ENCODE assay signal across 31 cellular contexts in genomic region chr1:162716123-162716522, GRCh38.
DNase-seq lines count a peak whose midpoint lies in the region; ATAC-seq and TF ChIP-seq lines count a peak whose summit lies in the region.
"Had no signal": no experiment of that assay in that cellular context is flagged by ENCODE, and none has a peak within 500 bp of the region (broad histone marks: within the 10 kb centered on the region; RNA-seq: fewer than 3 reads in every experiment).

No MANE protein-coding gene starts in this region.

- H3K36me3 ChIP-seq in SK-N-SH (replicated peaks in 1 of 2; ENCODE audit: control insufficient read depth in 1 of 2, insufficient read depth in 2 of 2, low read length in 1 of 2) (peaks cover 16 to 30% of the 10 kb centered on the region in 2 experiments), heart left ventricle (peaks cover 0 to 16% (median 4%) of the 10 kb centered on the region in 9 donors), transverse colon (no peaks in the 10 kb centered on the region)
- no peaks in the 10 kb centered on the region for H3K36me3 ChIP-seq in CD8-positive, alpha-beta memory T cell (ENCODE audit: insufficient read depth, low read length)
- H3K36me3 ChIP-seq: Peyer's patch had no signal

- H2AFZ ChIP-seq in SK-N-SH (ENCODE audit: low read depth) = no peak overlapping the region
- H2AFZ ChIP-seq: GM23338 had no signal

- H3K4me2 ChIP-seq in SK-N-SH = no peak overlapping the region
- H3K4me2 ChIP-seq: GM23338 had no signal

- H3K79me2 ChIP-seq in SK-N-SH (ENCODE audit: insufficient read depth) = peaks cover 96% of the 10 kb centered on the region

- TF ChIP-seq CTCF in SK-N-SH (IDR thresholded peaks at IDR 0.05) (no peak), heart left ventricle (IDR thresholded peaks at IDR 0.05) (no peak), nephron (IDR thresholded peaks at IDR 0.05; ENCODE audit: unreplicated experiment in 3 of 3) (no peak), transverse colon (IDR thresholded peaks at IDR 0.05) (no peak)

- WGBS in SK-N-SH (ENCODE audit: low lambda C conversion rate) = 93% methylated on average over 4 of the region's 4 CpGs
- WGBS in heart left ventricle, 4 donors = 34 to 44% (median 38%) methylated on average over 4 of the region's 4 CpGs
- WGBS in transverse colon (ENCODE audit: low coverage in 1 of 2), 2 donors = 64 to 80% methylated on average over 1 to 4 of the region's 4 CpGs

- H3K27ac ChIP-seq in SK-N-SH (ENCODE audit: low read depth in 2 of 2, low read length in 1 of 2) (no peak overlapping the region), heart left ventricle (peak overlapping the region in 1 of 12 donors; percentile 71), transverse colon (peak overlapping the region in 3 of 4 donors; percentile 22 to 64 (median 51))
- H3K27ac ChIP-seq in CD8-positive, alpha-beta memory T cell (ENCODE audit: low read depth, low read length) = no peak overlapping the region
- H3K27ac ChIP-seq: SJSA1 had no signal

- CTCF ChIA-PET in SK-N-SH (lab: Yijun Ruan, JAX) = interaction anchor here (1.2 kb wide), 1 partner anchor 102 kb away, joined by 3 read pairs; no protein-coding TSS in a partner anchor
- CTCF ChIA-PET in CD8-positive, alpha-beta memory T cell (lab: Charles Lee) = no interaction called here

- H3K9me3 Mint-ChIP-seq in nephron = no peaks in the 10 kb centered on the region
- H3K9me3 Mint-ChIP-seq in CD8-positive, alpha-beta memory T cell = no peaks in the 10 kb centered on the region
- H3K9me3 Mint-ChIP-seq: dendritic cell treated with granulocyte-macrophage colony-stimulating factor and Interleukin-4, amounts not matched to agents 40 ng/mL and 50 ng/mL, for 4 days; GM23338; naive B cell; stimulated activated naive CD8-positive, alpha-beta T cell treated with anti-CD3 and anti-CD28 coated beads, Interleukin-15, Interleukin-2, amounts not matched to agents 100 ng/mL and 50 ng/mL, for 24 hours; T-helper 1 cell treated with Interleukin-12 subunit alpha and Interleukin-12 subunit beta and Interleukin-4 antibody, amounts not matched to agents 30 μg/mL and 1 μg/mL, for 36 hours had no signal

- peak overlapping the region in 2 of 3 experiments; percentile 11 to 23 for H3K27ac Mint-ChIP-seq in nephron
- no peak overlapping the region for H3K27ac Mint-ChIP-seq in CD8-positive, alpha-beta memory T cell
- H3K27ac Mint-ChIP-seq: dendritic cell treated with granulocyte-macrophage colony-stimulating factor and Interleukin-4, amounts not matched to agents 40 ng/mL and 50 ng/mL, for 4 days; GM23338; naive B cell; stimulated activated naive CD8-positive, alpha-beta T cell treated with anti-CD3 and anti-CD28 coated beads, Interleukin-15, Interleukin-2, amounts not matched to agents 100 ng/mL and 50 ng/mL, for 24 hours; T-helper 1 cell treated with Interleukin-12 subunit alpha and Interleukin-12 subunit beta and Interleukin-4 antibody, amounts not matched to agents 30 μg/mL and 1 μg/mL, for 36 hours had no signal

- H3K9me3 ChIP-seq in SK-N-SH (no peaks in the 10 kb centered on the region), heart left ventricle (no peaks in the 10 kb centered on the region), transverse colon (no peaks in the 10 kb centered on the region)
- no peaks in the 10 kb centered on the region for H3K9me3 ChIP-seq in CD8-positive, alpha-beta memory T cell (ENCODE audit: low read length)
- H3K9me3 ChIP-seq: Peyer's patch, SJSA1 had no signal

- H3K4me1 ChIP-seq in SK-N-SH (ENCODE audit: control insufficient read depth in 1 of 2, insufficient read depth in 2 of 2, low read depth in 1 of 2, low read length in 1 of 2) (peaks cover 2 to 5% of the 10 kb centered on the region in 2 experiments; a peak in 3 of 4 replicates), heart left ventricle (peaks cover 0 to 29% (median 4%) of the 10 kb centered on the region in 12 donors), transverse colon (peaks cover 0 to 7% (median 6%) of the 10 kb centered on the region in 4 donors)
- no peaks in the 10 kb centered on the region for H3K4me1 ChIP-seq in CD8-positive, alpha-beta memory T cell (ENCODE audit: insufficient read depth, low read length)
- H3K4me1 ChIP-seq: Peyer's patch, SJSA1 had no signal

- no peak for TF ChIP-seq RAD21 in SK-N-SH (IDR thresholded peaks at IDR 0.05; ENCODE audit: low read length)

- TF ChIP-seq EP300 in SK-N-SH (IDR thresholded peaks at IDR 0.05; ENCODE audit: borderline replicate concordance in 1 of 2, low read depth in 1 of 2, low read length in 1 of 2) (no peak), transverse colon (IDR thresholded peaks at IDR 0.05; ENCODE audit: low read depth) (no peak)

- H3F3A ChIP-seq in SK-N-SH (replicated peaks; ENCODE audit: insufficient read depth) = peaks cover 20% of the 10 kb centered on the region

- H4K20me1 ChIP-seq in SK-N-SH (ENCODE audit: insufficient read depth) = peaks cover 55% of the 10 kb centered on the region

- H3K4me3 ChIP-seq in SK-N-SH (ENCODE audit: low read depth in 2 of 2, low read length in 1 of 2) (no peak overlapping the region), heart left ventricle (no peak overlapping the region), transverse colon (no peak overlapping the region)
- H3K4me3 ChIP-seq in CD8-positive, alpha-beta memory T cell (ENCODE audit: low read length) = no peak overlapping the region
- H3K4me3 ChIP-seq: GM23338, Peyer's patch, SJSA1 had no signal

- H3K9me2 ChIP-seq in SK-N-SH = no peaks in the 10 kb centered on the region

- H3K4me1 Mint-ChIP-seq in nephron = peaks cover 27% of the 10 kb centered on the region
- H3K4me1 Mint-ChIP-seq in CD8-positive, alpha-beta memory T cell = no peaks in the 10 kb centered on the region
- H3K4me1 Mint-ChIP-seq: GM23338, naive B cell had no signal

- H3K4me3 Mint-ChIP-seq in nephron = no peak overlapping the region
- H3K4me3 Mint-ChIP-seq in CD8-positive, alpha-beta memory T cell = no peak overlapping the region
- H3K4me3 Mint-ChIP-seq: dendritic cell treated with granulocyte-macrophage colony-stimulating factor and Interleukin-4, amounts not matched to agents 40 ng/mL and 50 ng/mL, for 4 days; GM23338; naive B cell; stimulated activated naive CD8-positive, alpha-beta T cell treated with anti-CD3 and anti-CD28 coated beads, Interleukin-15, Interleukin-2, amounts not matched to agents 100 ng/mL and 50 ng/mL, for 24 hours; T-helper 1 cell treated with Interleukin-12 subunit alpha and Interleukin-12 subunit beta and Interleukin-4 antibody, amounts not matched to agents 30 μg/mL and 1 μg/mL, for 36 hours had no signal

- no peak for TF ChIP-seq POLR2A in heart left ventricle (IDR thresholded peaks at IDR 0.05)
- TF ChIP-seq POLR2A in transverse colon (IDR thresholded peaks at IDR 0.05) = no peak

- no peak overlapping the region for H3K9ac ChIP-seq in SK-N-SH

- in situ Hi-C loops in transverse colon (cut with MboI; ENCODE audit: low pct_ligation_motif_present in 1 of 4, low pct_unique_long_range_greater_than_20kb in 1 of 4, low sequenced_read_pairs in 3 of 4) = no loop called here

- H3K27me3 Mint-ChIP-seq in nephron (ENCODE audit: low read depth) = no peaks in the 10 kb centered on the region
- H3K27me3 Mint-ChIP-seq in CD8-positive, alpha-beta memory T cell = peaks cover 0 to 3% of the 10 kb centered on the region in 2 donors

- POLR2A ChIA-PET in SK-N-SH (lab: Yijun Ruan, JAX) = no interaction called here
- POLR2A ChIA-PET in CD8-positive, alpha-beta memory T cell (lab: Charles Lee) = no interaction called here

- ATAC-seq in SK-N-SH treated with all-trans-retinoic acid at 6 μM for 48 hours (peak; percentile 63; the same call in 2 of the 3 replicates), heart left ventricle (peak in 3 of 4 donors; percentile 48 to 58 (median 50)), GM19452 (IDR thresholded peaks at IDR 0.05; ENCODE audit: unreplicated experiment) (no peak), HG03565 (IDR thresholded peaks at IDR 0.05; ENCODE audit: unreplicated experiment) (no peak)
- ATAC-seq: GM23338 had no signal

- H3K36me3 Mint-ChIP-seq in nephron (ENCODE audit: low read depth) = peaks cover 8% of the 10 kb centered on the region
- no peaks in the 10 kb centered on the region for H3K36me3 Mint-ChIP-seq in CD8-positive, alpha-beta memory T cell
- H3K36me3 Mint-ChIP-seq: naive B cell had no signal

- DNase-seq in SK-N-SH (no peak), heart left ventricle (no peak), transverse colon (no peak)
- DNase-seq in CD8-positive, alpha-beta memory T cell = no peak
- DNase-seq: 8988T; activated CD4-positive, alpha-beta T cell treated with anti-CD3 and anti-CD28 coated beads for 4 hours; activated naive CD4-positive, alpha-beta T cell treated with Interleukin-2 at 50 U/mL for 16 hours; activated T-cell treated with anti-CD3 and anti-CD28 coated beads, Interleukin-2, amount 50 U/mL, for 48 hours; AML-193; amygdala; DMS53; GF-D8; KG1; mesendoderm; naive B cell; NCI-H1436 treated with DMSO at 0.1 percent for 48 hours; NCI-H2171; NCI-H510A treated with DMSO at 0.1 percent for 48 hours; NK-92 treated with Interleukin-12 subunit alpha and Interleukin-12 subunit beta, amount 100 ng/mL, for 24 hours; occipital lobe; Peyer's patch; stimulated activated CD4-positive, alpha-beta T cell treated with anti-CD3 and anti-CD28 coated beads, Interleukin-4, amount 100 ng/mL, for 4 hours had no signal

- no peaks in the 10 kb centered on the region for H3K27me3 ChIP-seq in SK-N-SH (ENCODE audit: insufficient read depth)
- H3K27me3 ChIP-seq in heart left ventricle = no peaks in the 10 kb centered on the region
- no peaks in the 10 kb centered on the region for H3K27me3 ChIP-seq in transverse colon
- no peaks in the 10 kb centered on the region for H3K27me3 ChIP-seq in CD8-positive, alpha-beta memory T cell (ENCODE audit: insufficient read depth, low read length, poor library complexity, severe bottlenecking)
- H3K27me3 ChIP-seq: Peyer's patch, SJSA1 had no signal

- intact Hi-C loops in heart left ventricle (cut with DNase I) (no loop called here), transverse colon (cut with DNase I; ENCODE audit: low total_unique reads) (no loop called here)

TF ChIP-seq in SK-N-SH treated with all-trans-retinoic acid at 6 μM for 48 hours, 23 proteins besides CTCF, POLR2A, EP300 and RAD21 (continues in another document):
- no peak for TF ChIP-seq ESRRG (CRISPR knock-in tag; IDR thresholded peaks at IDR 0.05)

TF ChIP-seq in SK-N-SH, 30 proteins besides CTCF, POLR2A, EP300 and RAD21 (continues in another document):
- TF ChIP-seq IRF3 (IDR thresholded peaks at IDR 0.05; ENCODE audit: low read depth, low read length) (no peak), TEAD4 (IDR thresholded peaks at IDR 0.05; ENCODE audit: borderline replicate concordance, insufficient read depth) (no peak), YY1 (IDR thresholded peaks at IDR 0.05; ENCODE audit: low read depth) (no peak), GABPA (IDR thresholded peaks at IDR 0.05; ENCODE audit: low read depth) (no peak)

Comparison
In these comparisons a context has a peak if more than half of its experiments do, and no peak if none do; other contexts are left out.
1. ATAC-seq: peak in SK-N-SH treated with all-trans-retinoic acid at 6 μM for 48 hours (single experiment) and heart left ventricle (3 of 4); none in GM19452 (single experiment) and HG03565 (single experiment).
2. H3K27ac ChIP-seq: peak in transverse colon (3 of 4); none in SK-N-SH (0 of 2) and CD8-positive, alpha-beta memory T cell (single experiment).
3. H3K27ac Mint-ChIP-seq: peak in nephron (2 of 3); none in CD8-positive, alpha-beta memory T cell (0 of 8).